Comparison of ENCODE assay signal across 34 cellular contexts in the genomic region with DNA sequence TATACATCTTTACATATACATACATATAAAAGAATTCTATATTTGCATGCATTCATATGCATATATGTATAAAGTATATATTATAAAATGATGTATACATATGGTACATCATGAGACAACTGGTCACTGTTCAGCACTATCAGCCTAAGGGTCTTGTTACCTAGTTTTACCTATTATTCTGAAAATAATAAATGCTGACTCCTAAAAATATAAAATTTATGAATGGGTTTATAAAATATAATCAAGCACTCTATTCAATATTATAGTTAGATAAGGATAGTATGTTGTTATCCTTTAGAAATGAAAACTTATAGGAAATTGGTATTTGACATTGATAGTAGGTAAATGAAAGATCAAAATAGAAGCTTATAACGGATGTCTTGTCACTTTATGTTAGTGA.
"Had no signal": no experiment of that assay in that cellular context is flagged by ENCODE, and none has a peak within 500 bp of the region (broad histone marks: within the 10 kb centered on the region; RNA-seq: fewer than 3 reads in every experiment).

No MANE protein-coding gene starts in this region.

- FAIRE-seq: astrocyte, colon, TTC549 had no signal

- DNase-seq: activated B cell treated with CpG ODN at 0.5 μM for 24 hours; activated CD4-positive, alpha-beta memory T cell treated with anti-CD3 and anti-CD28 coated beads for 36 hours; activated CD4-positive, alpha-beta T cell treated with anti-CD3 and anti-CD28 coated beads for 4 hours; activated CD4-positive, alpha-beta T cell treated with anti-CD3 and anti-CD28 coated beads, Interleukin-2, amount 10 ng/mL, durations not matched to agents 24 days and 14 days; activated CD4-positive, alpha-beta T cell treated with anti-CD3 and anti-CD28 coated beads, Interleukin-2, amount 50 U/mL, for 1 hour; activated CD4-positive, alpha-beta T cell treated with anti-CD3 and anti-CD28 coated beads, Interleukin-2, amount 50 U/mL, for 4 hours; activated CD4-positive, CD25-positive, alpha-beta regulatory T cell treated with anti-CD3 and anti-CD28 coated beads, Interleukin-2, amount 50 U/mL, for 72 hours; activated CD8-positive, alpha-beta memory T cell treated with anti-CD3 and anti-CD28 coated beads, Interleukin-2, amount 50 U/mL, for 4 hours; activated CD8-positive, alpha-beta T cell treated with anti-CD3 and anti-CD28 coated beads for 36 hours; activated effector memory CD4-positive, alpha-beta T cell treated with anti-CD3 and anti-CD28 coated beads, Interleukin-2, amount 50 U/mL, for 16 hours; activated gamma-delta T cell treated with Interleukin-2 at 50 U/mL for 16 hours; activated naive CD4-positive, alpha-beta T cell; activated naive CD4-positive, alpha-beta T cell treated with anti-CD3 and anti-CD28 coated beads for 36 hours; activated naive CD4-positive, alpha-beta T cell treated with anti-CD3 and anti-CD28 coated beads, Interleukin-2, amount 50 U/mL, for 16 hours; activated naive CD8-positive, alpha-beta T cell treated with anti-CD3 and anti-CD28 coated beads for 36 hours; activated T-cell treated with anti-CD3 and anti-CD28 coated beads for 4 hours; activated T-cell treated with anti-CD3 and anti-CD28 coated beads, Interleukin-2, amount 50 U/mL, for 1 hour; activated T-cell treated with anti-CD3 and anti-CD28 coated beads, Interleukin-2, amount 50 U/mL, for 4 hours; activated T-cell treated with anti-CD3 and anti-CD28 coated beads, Interleukin-2, amount 50 U/mL, for 72 hours; adrenal gland; amniotic stem cell; aorta; body of pancreas; brain microvascular endothelial cell; central memory CD4-positive, alpha-beta T cell; T-helper 2 cell; T-helper 9 cell had no signal

- H3K4me3 ChIP-seq: adrenal gland, body of pancreas, breast epithelium had no signal

- H3K4me1 ChIP-seq: adrenal gland, body of pancreas, breast epithelium had no signal

- H3K27me3 ChIP-seq: adrenal gland, body of pancreas, brain microvascular endothelial cell, breast epithelium had no signal

- H3K36me3 ChIP-seq: adrenal gland, brain microvascular endothelial cell, breast epithelium had no signal

- H3K9me3 ChIP-seq: adrenal gland, body of pancreas, breast epithelium had no signal

- ATAC-seq: activated CD8-positive, alpha-beta T cell treated with anti-CD3 and anti-CD28 coated beads for 36 hours; activated naive CD4-positive, alpha-beta T cell treated with anti-CD3 and anti-CD28 coated beads, Interleukin-2, amount 50 U/mL, for 72 hours; activated T-cell treated with anti-CD3 and anti-CD28 coated beads, Interleukin-2, amount 50 U/mL, for 4 hours; activated T-cell treated with anti-CD3 and anti-CD28 coated beads, Interleukin-2, amount 50 U/mL, for 72 hours; activated T-helper 17 cell treated with anti-CD3 and anti-CD28 coated beads, Interleukin-2, amount 50 U/mL, for 72 hours; body of pancreas had no signal

- H3K27ac ChIP-seq: adrenal gland, body of pancreas, brain microvascular endothelial cell, breast epithelium, VCaP had no signal
